Comparison of ENCODE assay signal across 3 cellular contexts in the genomic region with DNA sequence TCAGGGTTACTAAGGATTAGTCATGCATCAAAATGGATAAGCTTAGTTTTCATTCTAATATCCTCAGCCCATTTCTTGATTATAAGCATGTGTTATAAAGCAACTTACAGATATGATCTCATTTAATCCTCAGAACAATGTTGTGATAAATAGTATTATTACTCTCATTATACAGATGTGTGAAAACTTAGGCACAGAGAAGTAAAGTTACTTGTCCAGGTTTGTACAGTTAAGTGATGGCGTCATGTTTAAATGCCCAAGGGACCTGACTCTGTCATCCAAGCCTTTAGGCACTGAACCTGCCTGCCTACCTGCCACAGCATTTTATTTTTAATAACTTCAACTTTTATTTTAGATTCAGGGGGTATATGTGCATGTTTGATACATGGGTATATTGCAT.
"Had no signal": no experiment of that assay in that cellular context is flagged by ENCODE, and none has a peak within 500 bp of the region (broad histone marks: within the 10 kb centered on the region; RNA-seq: fewer than 3 reads in every experiment).

No MANE protein-coding gene starts in this region.

- H3K4me3 ChIP-seq: GM12878 had no signal

- DNase-seq: GDM1, GF-D8 had no signal

- ATAC-seq: GM12878 had no signal
